ENCODE assay signal across 15 cellular contexts in genomic region chr7:26531926-26532325, GRCh38.
"Had no signal": no experiment of that assay in that cellular context is flagged by ENCODE, and none has a peak within 500 bp of the region (broad histone marks: within the 10 kb centered on the region; RNA-seq: fewer than 3 reads in every experiment).

No MANE protein-coding gene starts in this region.

- H3K4me1 ChIP-seq: colonic mucosa, foreskin keratinocyte had no signal

- H3K4me3 Mint-ChIP-seq: naive thymus-derived CD4-positive, alpha-beta T cell; neural crest cell had no signal

- H3K27ac ChIP-seq: colonic mucosa, foreskin keratinocyte had no signal

- H3K4me3 ChIP-seq: colonic mucosa had no signal

- DNase-seq: colonic mucosa; dermis blood vessel endothelial cell; erythroblast; foreskin keratinocyte; head of caudate nucleus; hippocampal formation; left colon; mesendoderm; naive thymus-derived CD4-positive, alpha-beta T cell; right cardiac atrium; small intestine; stimulated activated CD4-positive, alpha-beta T cell treated with anti-CD3 and anti-CD28 coated beads, Interleukin-12 subunit alpha, Interleukin-12 subunit beta, amount 100 ng/mL, for 4 hours; stimulated activated naive CD4-positive, alpha-beta T cell treated with Interleukin-2 at 50 U/mL for 16 hours; trophoblast cell had no signal

- H3K27me3 ChIP-seq: colonic mucosa had no signal

- H3K36me3 Mint-ChIP-seq: naive thymus-derived CD4-positive, alpha-beta T cell had no signal

- H3K4me1 Mint-ChIP-seq: naive thymus-derived CD4-positive, alpha-beta T cell had no signal

- H3K9me3 ChIP-seq: colonic mucosa had no signal

- H3K9me3 Mint-ChIP-seq: naive thymus-derived CD4-positive, alpha-beta T cell; neural crest cell had no signal

- H3K36me3 ChIP-seq: colonic mucosa had no signal

- H3K27ac Mint-ChIP-seq: naive thymus-derived CD4-positive, alpha-beta T cell had no signal
